In the genomic region with DNA sequence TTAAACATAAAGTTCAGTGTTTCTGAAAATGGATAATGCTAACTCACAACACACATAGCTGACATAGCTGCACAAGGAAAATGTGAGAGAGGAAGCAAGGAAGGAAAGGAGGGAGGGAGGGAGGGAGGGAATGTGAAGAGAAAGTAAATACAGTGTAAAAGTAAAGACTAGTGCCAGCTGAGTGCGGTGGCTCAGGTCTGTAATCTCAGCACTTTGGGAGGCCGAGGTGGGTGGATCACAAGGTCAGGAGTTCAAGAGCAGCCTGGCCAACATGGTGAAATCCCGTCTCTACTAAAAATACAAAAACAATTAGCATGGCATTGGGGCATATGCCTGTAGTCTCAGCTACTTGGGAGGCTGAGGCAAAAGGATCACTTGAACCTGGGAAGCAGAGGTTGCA, we compare ENCODE assay signal across 8 cellular contexts.
DNase-seq lines count a peak whose midpoint lies in the region; ATAC-seq and TF ChIP-seq lines count a peak whose summit lies in the region.
"Not testable (repeated sequence)": the region's sequence is repeated elsewhere in the genome, so short reads cannot be mapped to it uniquely, and the experiment has no call there.

No MANE protein-coding gene starts in this region.

- not testable (repeated sequence) for H3K79me2 ChIP-seq in osteoblast (ENCODE audit: insufficient read depth, low read length)

- CTCF ChIA-PET in CD4-positive, alpha-beta T cell (lab: Charles Lee); activated CD4-positive, alpha-beta T cell treated with anti-CD3 and anti-CD28 coated beads for 36 hours (lab: Charles Lee): not testable (repeated sequence)

- intact Hi-C loops in CD4-positive, alpha-beta T cell (cut with DNase I, micrococcal nuclease); activated CD4-positive, alpha-beta T cell treated with anti-CD3 and anti-CD28 coated beads for 36 hours (cut with DNase I, micrococcal nuclease); left lung (cut with DNase I): not testable (repeated sequence)

- H3K4me3 Mint-ChIP-seq in CD4-positive, alpha-beta T cell = peak overlapping the region; percentile 57
- peak overlapping the region; percentile 51 for H3K4me3 Mint-ChIP-seq in activated CD4-positive, alpha-beta T cell treated with anti-CD3 and anti-CD28 coated beads for 36 hours
- H3K4me3 Mint-ChIP-seq in activated naive CD8-positive, alpha-beta T cell treated with anti-CD3 and anti-CD28 coated beads, Interleukin-2, amount 50 U/mL, for 24 hours = peak overlapping the region; percentile 66

- peak overlapping the region; percentile 58 for H3K4me2 ChIP-seq in osteoblast (ENCODE audit: insufficient read depth, low read length)

- not testable (repeated sequence) for H3K27me3 ChIP-seq in CD4-positive, alpha-beta T cell (ENCODE audit: control insufficient read depth, insufficient read depth, low read length); MG63; left lung; osteoblast (ENCODE audit: insufficient read depth, low read length); tibial nerve

- DNase-seq in CD4-positive, alpha-beta T cell; activated CD4-positive, alpha-beta T cell treated with anti-CD3 and anti-CD28 coated beads for 36 hours; activated naive CD8-positive, alpha-beta T cell treated with anti-CD3 and anti-CD28 coated beads, Interleukin-2, amount 50 U/mL, for 24 hours; left lung; osteoblast (ENCODE audit: insufficient read length, low spot score, missing footprints); tibial nerve (ENCODE audit: low spot score in 2 of 2): not testable (repeated sequence)
- DNase-seq in MG63 = peak; percentile 8
- DNase-seq in fibroblast of peridontal ligament (ENCODE audit: extremely low read depth) = peak; percentile 22

- not testable (repeated sequence) for H3K9me3 ChIP-seq in CD4-positive, alpha-beta T cell (ENCODE audit: control insufficient read depth, low read length); MG63; left lung; osteoblast (ENCODE audit: low read depth, low read length); tibial nerve

- not testable (repeated sequence) for TF ChIP-seq CTCF in CD4-positive, alpha-beta T cell (IDR thresholded peaks at IDR 0.05); left lung (IDR thresholded peaks at IDR 0.05); osteoblast (IDR thresholded peaks at IDR 0.05; ENCODE audit: extremely low read depth, low read depth, low read length); tibial nerve (IDR thresholded peaks at IDR 0.05)

- not testable (repeated sequence) for H4K20me1 ChIP-seq in osteoblast (ENCODE audit: insufficient read depth, low read length)

- H3K4me1 Mint-ChIP-seq in CD4-positive, alpha-beta T cell (ENCODE audit: low read depth); activated CD4-positive, alpha-beta T cell treated with anti-CD3 and anti-CD28 coated beads for 36 hours; activated naive CD8-positive, alpha-beta T cell treated with anti-CD3 and anti-CD28 coated beads, Interleukin-2, amount 50 U/mL, for 24 hours: not testable (repeated sequence)

- H3K36me3 Mint-ChIP-seq in CD4-positive, alpha-beta T cell (ENCODE audit: low read depth); activated CD4-positive, alpha-beta T cell treated with anti-CD3 and anti-CD28 coated beads for 36 hours (ENCODE audit: low read depth); activated naive CD8-positive, alpha-beta T cell treated with anti-CD3 and anti-CD28 coated beads, Interleukin-2, amount 50 U/mL, for 24 hours (ENCODE audit: low read depth): not testable (repeated sequence)

- TF ChIP-seq EP300 in tibial nerve (IDR thresholded peaks at IDR 0.05) = not testable (repeated sequence)

- H3K36me3 ChIP-seq in MG63; left lung; osteoblast (ENCODE audit: insufficient read depth, low read length); tibial nerve: not testable (repeated sequence)

- not testable (repeated sequence) for H2AFZ ChIP-seq in osteoblast (ENCODE audit: low read length)

- H3K27ac ChIP-seq in CD4-positive, alpha-beta T cell (ENCODE audit: low read depth, low read length); left lung; osteoblast (ENCODE audit: low read depth, low read length): not testable (repeated sequence)
- peak overlapping the region in 2 of 4 donors; percentile 32 to 72 for H3K27ac ChIP-seq in tibial nerve

- 11 to 12% methylated on average over 3 of the region's 3 CpGs for WGBS in tibial nerve, 2 donors

- H3K4me3 ChIP-seq in MG63 (peak overlapping the region; percentile 42), left lung (peak overlapping the region; percentile 13 to 21), osteoblast (ENCODE audit: insufficient read depth, low read length) (peak overlapping the region; percentile 49), tibial nerve (peak overlapping the region; percentile 11 to 45 (median 27))

- not testable (repeated sequence) for TF ChIP-seq POLR2A in tibial nerve (IDR thresholded peaks at IDR 0.05)

- not testable (repeated sequence) for H3K4me1 ChIP-seq in left lung; osteoblast (ENCODE audit: insufficient read depth, low read length); tibial nerve

- not testable (repeated sequence) for H3K9me3 Mint-ChIP-seq in CD4-positive, alpha-beta T cell; activated CD4-positive, alpha-beta T cell treated with anti-CD3 and anti-CD28 coated beads for 36 hours (ENCODE audit: low read depth); activated naive CD8-positive, alpha-beta T cell treated with anti-CD3 and anti-CD28 coated beads, Interleukin-2, amount 50 U/mL, for 24 hours

- H3K27ac Mint-ChIP-seq in CD4-positive, alpha-beta T cell; activated CD4-positive, alpha-beta T cell treated with anti-CD3 and anti-CD28 coated beads for 36 hours; activated naive CD8-positive, alpha-beta T cell treated with anti-CD3 and anti-CD28 coated beads, Interleukin-2, amount 50 U/mL, for 24 hours: not testable (repeated sequence)

- POLR2A ChIA-PET in CD4-positive, alpha-beta T cell (lab: Charles Lee); activated CD4-positive, alpha-beta T cell treated with anti-CD3 and anti-CD28 coated beads for 36 hours (lab: Charles Lee): not testable (repeated sequence)

- ATAC-seq in CD4-positive, alpha-beta T cell (ENCODE audit: poor library complexity); activated CD4-positive, alpha-beta T cell treated with anti-CD3 and anti-CD28 coated beads for 36 hours; activated naive CD8-positive, alpha-beta T cell treated with anti-CD3 and anti-CD28 coated beads, Interleukin-2, amount 50 U/mL, for 24 hours; left lung: not testable (repeated sequence)

- not testable (repeated sequence) for H3K27me3 Mint-ChIP-seq in CD4-positive, alpha-beta T cell; activated CD4-positive, alpha-beta T cell treated with anti-CD3 and anti-CD28 coated beads for 36 hours; activated naive CD8-positive, alpha-beta T cell treated with anti-CD3 and anti-CD28 coated beads, Interleukin-2, amount 50 U/mL, for 24 hours
